Comparison of ENCODE assay signal across 8 cellular contexts in genomic region chr7:15015545-15016314, GRCh38.
A peak's percentile ranks its signal among the peaks of the same experiment; 100 is the strongest.
DNase-seq lines count a peak whose midpoint lies in the region; ATAC-seq and TF ChIP-seq lines count a peak whose summit lies in the region.

No MANE protein-coding gene starts in this region.

- peaks cover 5% of the 10 kb centered on the region for H3K4me1 ChIP-seq in body of pancreas

- DNase-seq in ELF-1 (ENCODE audit: low read depth, low spot score) = peak; percentile 68
- peak in 1 of 2 experiments; percentile 35 for DNase-seq in HL-60 (ENCODE audit: low read depth in 1 of 2, low spot score in 1 of 2)
- peak; percentile 63 to 80 for DNase-seq in NCI-H524 (lab: John Stamatoyannopoulos, UW)
- peak; percentile 36 to 79 (median 70) for DNase-seq in body of pancreas
- DNase-seq in smooth muscle cell of the brain vasculature (ENCODE audit: low read depth, low spot score) = peak; percentile 60
- DNase-seq in hepatic stellate cell (ENCODE audit: low spot score) = no peak

- 2 to 10% methylated on average over 8 of the region's 8 CpGs for WGBS in body of pancreas, 2 donors

- no peak for TF ChIP-seq POLR2A in body of pancreas (IDR thresholded peaks at IDR 0.05)

- ATAC-seq in GM21526 (IDR thresholded peaks at IDR 0.05; ENCODE audit: low FRiP score, unreplicated experiment) (peak; percentile 88), body of pancreas (peak; percentile 94)

- H3K4me3 ChIP-seq in HL-60 (replicated peaks; ENCODE audit: insufficient read depth, low read length) (no peak overlapping the region), body of pancreas (no peak overlapping the region), iPS-11a (ENCODE audit: low read depth, low read length) (peak overlapping the region; percentile 20)

- H3K27ac ChIP-seq in HL-60 (replicated peaks) (no peak overlapping the region), body of pancreas (peak overlapping the region in 3 of 4 donors; percentile 19 to 54 (median 51))

- no peaks in the 10 kb centered on the region for H3K9me3 ChIP-seq in body of pancreas

- intact Hi-C loops in body of pancreas (cut with DNase I) = loop anchor here (10.0 kb wide), 1 partner anchor 291 kb away; no protein-coding TSS in a partner anchor

- H3K27me3 ChIP-seq in HL-60 (ENCODE audit: insufficient read depth, poor library complexity, severe bottlenecking) = no peaks in the 10 kb centered on the region
- no peaks in the 10 kb centered on the region for H3K27me3 ChIP-seq in body of pancreas

- H3K36me3 ChIP-seq in body of pancreas (replicated peaks in 1 of 2; ENCODE audit: insufficient read depth in 1 of 2, low read depth in 2 of 2) = no peaks in the 10 kb centered on the region

- TF ChIP-seq CTCF in HL-60 (IDR thresholded peaks at IDR 0.05; ENCODE audit: insufficient read depth, low read length) = peak; percentile 22
- peak; percentile 54 to 83 (median 77) for TF ChIP-seq CTCF in body of pancreas (IDR thresholded peaks at IDR 0.05)
